Comparison of ENCODE assay signal across 1 cellular context in the genomic region with DNA sequence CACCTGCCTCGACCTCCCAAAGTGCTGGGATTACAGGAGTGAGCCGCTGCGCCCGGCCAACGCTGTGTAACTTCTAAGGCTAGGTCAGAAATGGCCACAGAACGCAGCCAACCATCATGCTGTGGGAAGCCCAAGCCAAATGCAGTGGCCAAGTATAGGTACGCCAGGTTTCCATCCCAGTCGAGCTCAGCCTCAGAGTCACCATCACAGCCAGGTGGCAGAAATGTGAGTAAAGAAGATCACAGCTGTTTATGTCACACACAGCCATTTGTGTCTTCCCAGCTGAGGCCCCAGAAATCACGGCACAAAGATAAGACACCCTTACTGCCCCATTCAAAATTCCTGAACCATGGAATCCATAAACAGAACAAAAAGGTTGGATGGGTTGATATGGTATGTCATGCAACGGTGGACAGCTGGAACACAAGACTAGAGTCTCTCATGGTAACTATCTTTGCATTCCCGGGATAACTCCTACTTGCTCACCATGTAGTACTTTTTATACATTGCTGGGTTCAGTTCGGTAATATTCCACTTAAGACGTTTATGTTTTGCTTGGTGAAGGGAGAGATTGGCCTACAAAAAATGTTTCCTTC.
TF ChIP-seq lines count a peak whose summit lies in the region.

No MANE protein-coding gene starts in this region.

TF ChIP-seq in H1, 55 proteins besides CTCF, POLR2A, EP300 and RAD21:
- TF ChIP-seq EZH2 (IDR thresholded peaks at IDR 0.05; ENCODE audit: low read depth, low read length, severe bottlenecking) = no peak
- TF ChIP-seq, protein P1, sequence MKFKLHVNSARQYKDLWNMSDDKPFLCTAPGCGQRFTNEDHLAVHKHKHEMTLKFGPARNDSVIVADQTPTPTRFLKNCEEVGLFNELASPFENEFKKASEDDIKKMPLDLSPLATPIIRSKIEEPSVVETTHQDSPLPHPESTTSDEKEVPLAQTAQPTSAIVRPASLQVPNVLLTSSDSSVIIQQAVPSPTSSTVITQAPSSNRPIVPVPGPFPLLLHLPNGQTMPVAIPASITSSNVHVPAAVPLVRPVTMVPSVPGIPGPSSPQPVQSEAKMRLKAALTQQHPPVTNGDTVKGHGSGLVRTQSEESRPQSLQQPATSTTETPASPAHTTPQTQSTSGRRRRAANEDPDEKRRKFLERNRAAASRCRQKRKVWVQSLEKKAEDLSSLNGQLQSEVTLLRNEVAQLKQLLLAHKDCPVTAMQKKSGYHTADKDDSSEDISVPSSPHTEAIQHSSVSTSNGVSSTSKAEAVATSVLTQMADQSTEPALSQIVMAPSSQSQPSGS (IDR thresholded peaks at IDR 0.05; ENCODE audit: low read length) = no peak
- no peak for TF ChIP-seq POU5F1 (IDR thresholded peaks at IDR 0.05; ENCODE audit: low read depth, low read length)
- no peak for TF ChIP-seq NRF1 (IDR thresholded peaks at IDR 0.05; ENCODE audit: low read depth, low read length)
